ENCODE assay signal across 12 cellular contexts in genomic region chr6:160950507-160950906, GRCh38. TPM values are rescaled to one million over a fixed set of nuclear protein-coding genes. Genes with fewer than 3 reads are reported as not detected.
A peak's percentile ranks its signal among the peaks of the same experiment; 100 is the strongest.
DNase-seq lines count a peak whose midpoint lies in the region; ATAC-seq, FAIRE-seq and TF ChIP-seq lines count a peak whose summit lies in the region.
"Had no signal": no experiment of that assay in that cellular context is flagged by ENCODE, and none has a peak within 500 bp of the region (broad histone marks: within the 10 kb centered on the region; RNA-seq: fewer than 3 reads in every experiment).

No MANE protein-coding gene starts in this region.

- H3K9me2 ChIP-seq in SK-N-SH, result no peaks in the 10 kb centered on the region

- intact Hi-C loops in lower lobe of right lung (cut with DNase I), result no loop called here

- H3K27me3 ChIP-seq in SK-N-SH (ENCODE audit: insufficient read depth), result no peaks in the 10 kb centered on the region; the same call in 1 of the 2 replicates
- no peaks in the 10 kb centered on the region for H3K27me3 ChIP-seq in lower lobe of right lung (ENCODE audit: low read depth)
- H3K27me3 ChIP-seq in HAP-1 (ENCODE audit: low read depth), result no peaks in the 10 kb centered on the region

- no peak for TF ChIP-seq RAD21 in SK-N-SH (IDR thresholded peaks at IDR 0.05; ENCODE audit: low read length)

- no peak for FAIRE-seq in urothelium cell line (lab: Jason Lieb, UNC)

- no peaks in the 10 kb centered on the region for H4K20me1 ChIP-seq in SK-N-SH (ENCODE audit: insufficient read depth)

- DNase-seq in SK-N-SH (no peak), coronary artery (ENCODE audit: low spot score) (no peak), lower lobe of right lung (no peak), midbrain (lab: John Stamatoyannopoulos, UW) (no peak), HAP-1 (ENCODE audit: low spot score in 2 of 2) (no peak), urothelium cell line (ENCODE audit: low spot score) (no peak)
- DNase-seq in NK-92 treated with Interleukin-12 subunit alpha and Interleukin-12 subunit beta, amount 100 ng/mL, for 24 hours (lab: John Stamatoyannopoulos, UW), result no peak
- DNase-seq: GOT3; MM.1S; NCI-H526 treated with DMSO at 0.1 percent for 48 hours; stimulated activated naive B cell treated with anti-CD40 and anti-IgM and Interleukin-4, amounts not matched to agents 10 μg/mL and 1 μg/mL and 100 μg/mL, for 72 hours had no signal

- CTCF ChIA-PET in SK-N-SH (lab: Yijun Ruan, JAX), result interaction anchor here (1.2 kb wide), 2 partner anchors 421 to 423 kb away, joined by 3 to 6 read pairs; no protein-coding TSS in a partner anchor

- no peaks in the 10 kb centered on the region for H3K36me3 ChIP-seq in SK-N-SH (replicated peaks in 1 of 2; ENCODE audit: control insufficient read depth in 1 of 2, insufficient read depth in 2 of 2, low read length in 1 of 2)
- no peaks in the 10 kb centered on the region for H3K36me3 ChIP-seq in lower lobe of right lung
- H3K36me3 ChIP-seq in HAP-1 (replicated peaks), result no peaks in the 10 kb centered on the region

- no peak overlapping the region for H3K4me3 ChIP-seq in SK-N-SH (ENCODE audit: low read depth in 2 of 2, low read length in 1 of 2)
- peak overlapping the region; percentile 22 for H3K4me3 ChIP-seq in coronary artery
- H3K4me3 ChIP-seq in lower lobe of right lung, result no peak overlapping the region
- no peak overlapping the region for H3K4me3 ChIP-seq in HAP-1

- H3K9ac ChIP-seq in SK-N-SH, result no peak overlapping the region

- no peaks in the 10 kb centered on the region for H3F3A ChIP-seq in SK-N-SH (replicated peaks; ENCODE audit: insufficient read depth)

- 37% methylated on average over 4 of the region's 4 CpGs for WGBS in SK-N-SH (ENCODE audit: low lambda C conversion rate)

- H3K27ac ChIP-seq in SK-N-SH (ENCODE audit: low read depth in 2 of 2, low read length in 1 of 2), result no peak overlapping the region
- H3K27ac ChIP-seq in coronary artery, result peak overlapping the region; percentile 56 to 57
- peak overlapping the region; percentile 32 for H3K27ac ChIP-seq in lower lobe of right lung

- H3K4me1 ChIP-seq in SK-N-SH (ENCODE audit: control insufficient read depth in 1 of 2, insufficient read depth in 2 of 2, low read depth in 1 of 2, low read length in 1 of 2) (no peaks in the 10 kb centered on the region; a peak in 2 of 4 replicates), lower lobe of right lung (no peaks in the 10 kb centered on the region), HAP-1 (peaks cover 7% of the 10 kb centered on the region)

- ATAC-seq in SK-N-SH treated with all-trans-retinoic acid at 6 μM for 48 hours, result no peak
- peak; percentile 84 to 93 for ATAC-seq in lower lobe of right lung
- ATAC-seq: stimulated activated naive B cell treated with anti-CD40 and anti-IgM and Interleukin-4, amounts not matched to agents 10 μg/mL and 1 μg/mL and 100 μg/mL, for 72 hours had no signal

- H3K9me3 ChIP-seq in SK-N-SH (no peaks in the 10 kb centered on the region), lower lobe of right lung (no peaks in the 10 kb centered on the region), HAP-1 (no peaks in the 10 kb centered on the region)

- in situ Hi-C loops in HAP-1 (cut with MboI; ENCODE audit: low sequenced_read_pairs), result no loop called here

- no peaks in the 10 kb centered on the region for H3K79me2 ChIP-seq in SK-N-SH (ENCODE audit: insufficient read depth)

- TF ChIP-seq EP300 in SK-N-SH (IDR thresholded peaks at IDR 0.05; ENCODE audit: borderline replicate concordance in 1 of 2, low read depth in 1 of 2, low read length in 1 of 2), result no peak

- 0 out of 2 replicates have a peak overlapping the region, but pooled peaks have one; percentile 16 for H2AFZ ChIP-seq in SK-N-SH (ENCODE audit: low read depth)

- no peak for TF ChIP-seq CTCF in SK-N-SH (IDR thresholded peaks at IDR 0.05)
- TF ChIP-seq CTCF in coronary artery (IDR thresholded peaks at IDR 0.05), result no peak
- TF ChIP-seq CTCF in lower lobe of right lung (IDR thresholded peaks at IDR 0.05), result no peak

- no peak overlapping the region for H3K4me2 ChIP-seq in SK-N-SH

- POLR2A ChIA-PET in SK-N-SH (lab: Yijun Ruan, JAX), result no interaction called here

TF ChIP-seq in SK-N-SH, 30 proteins besides CTCF, POLR2A, EP300 and RAD21 (continues in another document):
- TF ChIP-seq SIN3A (IDR thresholded peaks at IDR 0.05; ENCODE audit: borderline replicate concordance, low read depth, low read length), result no peak
- no peak for TF ChIP-seq TCF12 (IDR thresholded peaks at IDR 0.05)
- no peak for TF ChIP-seq ELF1 (IDR thresholded peaks at IDR 0.05)
- TF ChIP-seq SMC3 (IDR thresholded peaks at IDR 0.05; ENCODE audit: low read depth, low read length), result no peak
- TF ChIP-seq FOXM1 (IDR thresholded peaks at IDR 0.05; ENCODE audit: low read depth), result no peak
- no peak for TF ChIP-seq JUND (IDR thresholded peaks at IDR 0.05)
- no peak for TF ChIP-seq USF2 (IDR thresholded peaks at IDR 0.05; ENCODE audit: borderline replicate concordance, low read depth, low read length)
- TF ChIP-seq GABPA (IDR thresholded peaks at IDR 0.05; ENCODE audit: low read depth), result no peak
- no peak for TF ChIP-seq CHD2 (IDR thresholded peaks at IDR 0.05; ENCODE audit: low read length, partially characterized antibody)
- TF ChIP-seq POLR2AphosphoS5 (IDR thresholded peaks at IDR 0.05; ENCODE audit: low read depth, low read length), result no peak

TF ChIP-seq in SK-N-SH treated with all-trans-retinoic acid at 6 μM for 48 hours, 23 proteins besides CTCF, POLR2A, EP300 and RAD21:
- TF ChIP-seq CSDC2 (CRISPR knock-in tag; IDR thresholded peaks at IDR 0.05) (no peak), TCF4 (CRISPR knock-in tag; IDR thresholded peaks at IDR 0.05; ENCODE audit: borderline replicate concordance) (no peak), GLIS3 (CRISPR knock-in tag; IDR thresholded peaks at IDR 0.05) (no peak), TOX (CRISPR knock-in tag; IDR thresholded peaks at IDR 0.05; ENCODE audit: borderline replicate concordance) (no peak), TSHZ2 (CRISPR knock-in tag; IDR thresholded peaks at IDR 0.05) (no peak), ZNF8 (CRISPR knock-in tag; IDR thresholded peaks at IDR 0.05) (no peak), POU6F1 (CRISPR knock-in tag; IDR thresholded peaks at IDR 0.05; ENCODE audit: borderline replicate concordance, low read depth) (no peak), ZC3H10 (CRISPR knock-in tag; IDR thresholded peaks at IDR 0.05) (no peak), ZNF565 (CRISPR knock-in tag; conservative IDR thresholded peaks at IDR 0.05; ENCODE audit: low read depth) (no peak), CREB5 (CRISPR knock-in tag; IDR thresholded peaks at IDR 0.05; ENCODE audit: low read depth) (no peak)

RNA-seq across cellular contexts. Expression of gene MAP3K4, which starts 41.1 kb away (rescaled TPM):
- polyA plus RNA-seq in SK-N-SH (2012; rRNA removed), result 6.8 and 7.1 TPM in 2 replicates
- polyA plus RNA-seq in SK-N-SH (2012; cell fraction: cytosol; rRNA removed), result 6.1 and 7.1 TPM in 2 replicates
- polyA plus RNA-seq in SK-N-SH (2012; cell fraction: nucleus; rRNA removed), result 21.1 and 27.5 TPM in 2 replicates
- total RNA-seq in lower lobe of right lung, result 47.2 TPM

Comparison
In these comparisons a context has a peak if more than half of its experiments do, and no peak if none do; other contexts are left out.
1. H3K27ac ChIP-seq: peak in coronary artery (2 of 2) and lower lobe of right lung (single experiment); none in SK-N-SH (0 of 2).